ENCODE assay signal across 25 cellular contexts in genomic region chr2:7378642-7379041, GRCh38.
A peak's percentile ranks its signal among the peaks of the same experiment; 100 is the strongest.
DNase-seq lines count a peak whose midpoint lies in the region; ATAC-seq, FAIRE-seq and TF ChIP-seq lines count a peak whose summit lies in the region.
"Had no signal": no experiment of that assay in that cellular context is flagged by ENCODE, and none has a peak within 500 bp of the region (broad histone marks: within the 10 kb centered on the region; RNA-seq: fewer than 3 reads in every experiment).

No MANE protein-coding gene starts in this region.

- POLR2A ChIA-PET in GM12878 (lab: Charles Lee), result interaction anchor here (0.6 kb wide), 1 partner anchor 1873 kb away, joined by 4 read pairs; no protein-coding TSS in a partner anchor

- H3K9me3 Mint-ChIP-seq in neural progenitor cell, result no peaks in the 10 kb centered on the region
- H3K9me3 Mint-ChIP-seq: activated CD4-positive, alpha-beta memory T cell treated with anti-CD3 and anti-CD28 coated beads for 36 hours; activated naive CD4-positive, alpha-beta T cell treated with anti-CD3 and anti-CD28 coated beads, Interleukin-2, amount 10 ng/mL, durations not matched to agents 7 days and 5 days; activated T-helper 1 cell treated with anti-CD3 and anti-CD28 coated beads, Interleukin-12 subunit alpha, Interleukin-12 subunit beta, Interleukin-2, Interleukin-4 antibody, amounts not matched to agents 30 ng/mL and 10 ng/mL and 1 ng/mL, durations not matched to agents 14 hours and 24 hours and 36 hours; stimulated activated memory B cell treated with anti-CD40 and anti-IgM and Interleukin-4, amounts not matched to agents 10 μg/mL and 1 μg/mL and 100 μg/mL, for 72 hours had no signal

- H3K4me1 ChIP-seq in GM12878 (ENCODE audit: control insufficient read depth, insufficient read depth, low read length), result no peaks in the 10 kb centered on the region
- H3K4me1 ChIP-seq in neural progenitor cell, result no peaks in the 10 kb centered on the region
- H3K4me1 ChIP-seq: breast epithelium, upper lobe of left lung had no signal

- no peak for TF ChIP-seq RAD21 in GM12878 (IDR thresholded peaks at IDR 0.05; ENCODE audit: insufficient read depth, low read depth, low read length)

- H3K79me2 ChIP-seq in GM12878 (ENCODE audit: control insufficient read depth, insufficient read depth, low read length) (no peaks in the 10 kb centered on the region), neural progenitor cell (ENCODE audit: low read depth) (no peaks in the 10 kb centered on the region)

- SMC1A ChIA-PET in GM12878 (lab: Charles Lee; ENCODE audit: uncharacterized antibody, unreplicated experiment), result no interaction called here

- H3K4me2 ChIP-seq in GM12878 (ENCODE audit: control insufficient read depth, insufficient read depth), result no peak overlapping the region
- H3K4me2 ChIP-seq in neural progenitor cell, result no peak overlapping the region

- peak; percentile 92 for DNase-seq in G401 (ENCODE audit: low spot score)
- peak; percentile 71 for DNase-seq in NCI-H1694 treated with DMSO at 0.1 percent for 48 hours (lab: John Stamatoyannopoulos, UW)
- DNase-seq in GM12878 (ENCODE audit: low read depth, low spot score), result no peak
- no peak for DNase-seq in neural progenitor cell (ENCODE audit: low spot score)
- DNase-seq in EL, result no peak
- DNase-seq: activated CD4-positive, alpha-beta memory T cell treated with anti-CD3 and anti-CD28 coated beads for 36 hours; activated CD8-positive, alpha-beta memory T cell treated with anti-CD3 and anti-CD28 coated beads, Interleukin-2, amount 50 U/mL, for 4 hours; activated naive CD4-positive, alpha-beta T cell treated with anti-CD3 and anti-CD28 coated beads, Interleukin-2, amount 10 ng/mL, durations not matched to agents 7 days and 5 days; CD4-positive, alpha-beta T cell; esophagus squamous epithelium; foreskin melanocyte; IMR-90; kidney glomerular epithelial cell; NCI-H226; stimulated activated CD4-positive, alpha-beta T cell treated with anti-CD3 and anti-CD28 coated beads, Interleukin-4, amount 100 ng/mL, for 4 hours had no signal

- TF ChIP-seq CTCF in GM12878 (IDR thresholded peaks at IDR 0.05 in 2 of 3, conservative IDR thresholded peaks at IDR 0.05 in 1 of 3; ENCODE audit: control insufficient read depth in 2 of 3, extremely low read depth in 1 of 3, insufficient read depth in 1 of 3, low read depth in 3 of 3, low read length in 3 of 3) (no peak), neural progenitor cell (IDR thresholded peaks at IDR 0.05) (no peak)

- CTCF ChIA-PET in GM12878 (lab: Yijun Ruan, JAX), result interaction anchor here (0.7 kb wide), 1 partner anchor 14 kb away, joined by 4 read pairs; no protein-coding TSS in a partner anchor

- H2AFZ ChIP-seq in GM12878 (ENCODE audit: control insufficient read depth, low read depth, low read length) (no peak overlapping the region), neural progenitor cell (replicated peaks) (no peak overlapping the region)

- H3K27ac Mint-ChIP-seq in neural progenitor cell, result peak overlapping the region; percentile 33
- H3K27ac Mint-ChIP-seq: activated CD4-positive, alpha-beta memory T cell treated with anti-CD3 and anti-CD28 coated beads for 36 hours; activated naive CD4-positive, alpha-beta T cell treated with anti-CD3 and anti-CD28 coated beads, Interleukin-2, amount 10 ng/mL, durations not matched to agents 7 days and 5 days; activated T-helper 1 cell treated with anti-CD3 and anti-CD28 coated beads, Interleukin-12 subunit alpha, Interleukin-12 subunit beta, Interleukin-2, Interleukin-4 antibody, amounts not matched to agents 30 ng/mL and 10 ng/mL and 1 ng/mL, durations not matched to agents 14 hours and 24 hours and 36 hours; CD4-positive, alpha-beta T cell; stimulated activated memory B cell treated with anti-CD40 and anti-IgM and Interleukin-4, amounts not matched to agents 10 μg/mL and 1 μg/mL and 100 μg/mL, for 72 hours had no signal

- peak; percentile 37 for ATAC-seq in GM12878
- ATAC-seq in HG02970 (IDR thresholded peaks at IDR 0.05; ENCODE audit: low FRiP score, unreplicated experiment), result no peak
- no peak for ATAC-seq in HG02642 (IDR thresholded peaks at IDR 0.05; ENCODE audit: poor library complexity, unreplicated experiment)
- ATAC-seq: stimulated activated memory B cell treated with anti-CD40 and anti-IgM and Interleukin-4, amounts not matched to agents 10 μg/mL and 1 μg/mL and 100 μg/mL, for 72 hours had no signal

- H3K4me3 Mint-ChIP-seq in neural progenitor cell, result no peak overlapping the region
- H3K4me3 Mint-ChIP-seq: activated CD4-positive, alpha-beta memory T cell treated with anti-CD3 and anti-CD28 coated beads for 36 hours; activated naive CD4-positive, alpha-beta T cell treated with anti-CD3 and anti-CD28 coated beads, Interleukin-2, amount 10 ng/mL, durations not matched to agents 7 days and 5 days; activated T-helper 1 cell treated with anti-CD3 and anti-CD28 coated beads, Interleukin-12 subunit alpha, Interleukin-12 subunit beta, Interleukin-2, Interleukin-4 antibody, amounts not matched to agents 30 ng/mL and 10 ng/mL and 1 ng/mL, durations not matched to agents 14 hours and 24 hours and 36 hours; CD4-positive, alpha-beta T cell; stimulated activated memory B cell treated with anti-CD40 and anti-IgM and Interleukin-4, amounts not matched to agents 10 μg/mL and 1 μg/mL and 100 μg/mL, for 72 hours had no signal

- intact Hi-C loops in GM12878 (cut with micrococcal nuclease; ENCODE audit: unreplicated experiment), result no loop called here

- RAD21 ChIA-PET in GM12878 (lab: Charles Lee; ENCODE audit: unreplicated experiment), result no interaction called here

- no peak for FAIRE-seq in GM12878 (lab: Jason Lieb, UNC)
- FAIRE-seq: GM19239 had no signal

- H3F3A ChIP-seq in neural progenitor cell (ENCODE audit: low read depth), result no peaks in the 10 kb centered on the region

- H3K4me1 Mint-ChIP-seq in neural progenitor cell, result peaks cover 17% of the 10 kb centered on the region
- H3K4me1 Mint-ChIP-seq: activated naive CD4-positive, alpha-beta T cell treated with anti-CD3 and anti-CD28 coated beads, Interleukin-2, amount 10 ng/mL, durations not matched to agents 7 days and 5 days; stimulated activated memory B cell treated with anti-CD40 and anti-IgM and Interleukin-4, amounts not matched to agents 10 μg/mL and 1 μg/mL and 100 μg/mL, for 72 hours had no signal

- no TSS peak for BruUV-seq in GM12878 (replicated peaks; lab: Mats Ljungman, UMichigan)

- no peaks in the 10 kb centered on the region for H3K27me3 Mint-ChIP-seq in neural progenitor cell (ENCODE audit: insufficient read depth, low read depth)
- H3K27me3 Mint-ChIP-seq: CD4-positive, alpha-beta T cell had no signal

- 21% methylated on average over 8 of the region's 12 CpGs for WGBS in GM12878 (ENCODE audit: insufficient coverage, insufficient replicate concordance, low lambda C conversion rate, missing lambda C conversion rate)

- no peak overlapping the region for H3K27ac ChIP-seq in GM12878 (ENCODE audit: control insufficient read depth, insufficient read depth)
- H3K27ac ChIP-seq in neural progenitor cell, result no peak overlapping the region
- H3K27ac ChIP-seq: breast epithelium, coronary artery, esophagus squamous epithelium, sigmoid colon, upper lobe of left lung had no signal

- H3K4me3 ChIP-seq in GM12878 (no peak overlapping the region), neural progenitor cell (no peak overlapping the region)
- H3K4me3 ChIP-seq: breast epithelium, coronary artery, esophagus squamous epithelium, lung, sigmoid colon, upper lobe of left lung had no signal

- in situ Hi-C loops in G401 (cut with HindIII; ENCODE audit: low sequenced_read_pairs), result no loop called here
- in situ Hi-C loops in GM12878 (cut with MboI), result no loop called here

- H3K36me3 ChIP-seq in GM12878 (ENCODE audit: control insufficient read depth in 2 of 2, insufficient read depth in 2 of 2, low read length in 1 of 2) (no peaks in the 10 kb centered on the region), neural progenitor cell (no peaks in the 10 kb centered on the region)
- H3K36me3 ChIP-seq: breast epithelium, esophagus squamous epithelium, sigmoid colon, upper lobe of left lung had no signal

- H4K20me1 ChIP-seq in GM12878 (ENCODE audit: control insufficient read depth, insufficient read depth) (no peaks in the 10 kb centered on the region), neural progenitor cell (ENCODE audit: low read depth) (no peaks in the 10 kb centered on the region)

- TF ChIP-seq POLR2A in GM12878 (IDR thresholded peaks at IDR 0.05; ENCODE audit: low read depth, low read length), result no peak

- H3K9ac ChIP-seq in GM12878 (ENCODE audit: control insufficient read depth, insufficient read depth, low read length) (no peak overlapping the region), neural progenitor cell (no peak overlapping the region)

- H3K27me3 ChIP-seq in GM12878 (replicated peaks in 1 of 2; ENCODE audit: control insufficient read depth in 2 of 2, insufficient read depth in 2 of 2, low read length in 1 of 2), result no peaks in the 10 kb centered on the region
- no peaks in the 10 kb centered on the region for H3K27me3 ChIP-seq in neural progenitor cell
- H3K27me3 ChIP-seq: breast epithelium, sigmoid colon, upper lobe of left lung had no signal

- TF ChIP-seq EP300 in GM12878 (IDR thresholded peaks at IDR 0.05; ENCODE audit: borderline replicate concordance in 1 of 2, control insufficient read depth in 1 of 2, low read depth in 2 of 2, low read length in 2 of 2), result no peak

- H3K36me3 Mint-ChIP-seq in neural progenitor cell, result no peaks in the 10 kb centered on the region
- H3K36me3 Mint-ChIP-seq: activated CD4-positive, alpha-beta memory T cell treated with anti-CD3 and anti-CD28 coated beads for 36 hours; activated naive CD4-positive, alpha-beta T cell treated with anti-CD3 and anti-CD28 coated beads, Interleukin-2, amount 10 ng/mL, durations not matched to agents 7 days and 5 days; stimulated activated memory B cell treated with anti-CD40 and anti-IgM and Interleukin-4, amounts not matched to agents 10 μg/mL and 1 μg/mL and 100 μg/mL, for 72 hours had no signal

- H3K9me3 ChIP-seq in GM12878 (replicated peaks; ENCODE audit: control insufficient read depth, insufficient read depth, low read length), result no peaks in the 10 kb centered on the region
- no peaks in the 10 kb centered on the region for H3K9me3 ChIP-seq in neural progenitor cell (ENCODE audit: low read depth)
- H3K9me3 ChIP-seq: breast epithelium, esophagus squamous epithelium, sigmoid colon, upper lobe of left lung had no signal

TF ChIP-seq in GM12878, 131 proteins besides CTCF, POLR2A, EP300 and RAD21:
- no peak for TF ChIP-seq USF2 (IDR thresholded peaks at IDR 0.05; ENCODE audit: borderline replicate concordance, low read depth, low read length)

Comparison
In these comparisons a context has a peak if more than half of its experiments do, and no peak if none do; other contexts are left out.
1. DNase-seq: peak in G401 (single experiment) and NCI-H1694 treated with DMSO at 0.1 percent for 48 hours (single experiment); none in GM12878 (single experiment), neural progenitor cell (single experiment) and EL (single experiment).